ENCODE assay signal across 20 cellular contexts in the genomic region with DNA sequence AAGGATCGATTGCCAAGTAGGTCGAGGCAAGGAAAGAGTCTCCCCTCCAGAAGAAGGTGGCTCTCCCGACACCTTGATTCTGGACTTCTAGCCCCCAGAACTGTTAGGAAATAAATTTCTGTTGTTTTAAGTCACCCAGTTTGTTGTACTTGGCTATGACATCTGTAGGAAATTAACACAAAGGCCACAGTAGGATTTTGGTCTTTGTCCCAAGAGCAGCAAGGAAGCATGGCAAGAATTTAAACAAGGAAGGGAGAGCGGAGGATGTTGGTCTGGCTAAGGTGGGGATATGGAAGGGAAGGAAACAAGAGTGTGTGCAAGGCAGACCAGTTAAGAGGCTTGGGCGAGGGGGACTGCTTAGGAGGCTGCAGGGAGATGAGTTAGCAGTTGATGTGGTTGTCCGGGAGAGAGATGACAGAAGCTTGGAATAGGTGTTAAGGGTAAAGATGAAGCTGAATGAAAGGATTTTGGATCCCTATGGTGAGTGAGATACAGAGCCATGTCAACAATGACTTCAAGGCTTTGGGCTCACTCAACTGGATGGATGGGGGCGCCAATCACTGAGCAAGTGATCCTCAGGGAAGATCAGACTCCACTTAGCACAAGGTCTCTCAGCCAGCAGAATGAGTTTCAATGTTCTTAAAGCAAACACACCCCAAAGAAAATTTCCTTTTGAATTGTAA.
A peak's percentile ranks its signal among the peaks of the same experiment; 100 is the strongest.
DNase-seq lines count a peak whose midpoint lies in the region; ATAC-seq and TF ChIP-seq lines count a peak whose summit lies in the region.
"Had no signal": no experiment of that assay in that cellular context is flagged by ENCODE, and none has a peak within 500 bp of the region (broad histone marks: within the 10 kb centered on the region; RNA-seq: fewer than 3 reads in every experiment).

No MANE protein-coding gene starts in this region.

- H3K36me3 ChIP-seq in psoas muscle (ENCODE audit: insufficient read depth in 1 of 2, low read depth in 1 of 2): no peaks in the 10 kb centered on the region
- H3K36me3 ChIP-seq: Peyer's patch, sigmoid colon had no signal

- peak; percentile 37 for DNase-seq in AG20443 (ENCODE audit: low spot score)
- no peak for DNase-seq in HEK293T (ENCODE audit: extremely low spot score)
- no peak for DNase-seq in activated T-cell treated with anti-CD3 and anti-CD28 coated beads, Interleukin-2, amount 50 U/mL, for 1 hour
- no peak for DNase-seq in stimulated activated CD4-positive, alpha-beta T cell treated with anti-CD3 and anti-CD28 coated beads, Interleukin-4, amount 100 ng/mL, for 24 hours
- no peak for DNase-seq in psoas muscle
- DNase-seq: activated CD4-positive, alpha-beta memory T cell treated with anti-CD3 and anti-CD28 coated beads for 36 hours; activated T-cell treated with anti-CD3 and anti-CD28 coated beads, Interleukin-2, amount 50 U/mL, for 4 hours; dorsolateral prefrontal cortex; KG1; NCI-H1092; NCI-H2171 treated with DMSO at 0.1 percent for 48 hours; NCI-H748 treated with DMSO at 0.1 percent for 48 hours; Peyer's patch; sigmoid colon; SW 1271 had no signal

- TF ChIP-seq CTCF in brain (conservative IDR thresholded peaks at IDR 0.05): no peak
- TF ChIP-seq CTCF in nephron (IDR thresholded peaks at IDR 0.05; ENCODE audit: unreplicated experiment in 3 of 3): no peak
- no peak for TF ChIP-seq CTCF in psoas muscle (IDR thresholded peaks at IDR 0.05)

- H3K4me1 ChIP-seq in psoas muscle: peaks cover 11% of the 10 kb centered on the region

- 71 to 85% (median 84%) methylated on average over 7 of the region's 7 CpGs for WGBS in psoas muscle, 3 donors

- POLR2A ChIA-PET in HEK293T (lab: Yijun Ruan, JAX): no interaction called here

- peaks cover 0 to 3% (median 0%) of the 10 kb centered on the region in 3 donors for H3K27me3 ChIP-seq in psoas muscle (ENCODE audit: insufficient read depth in 3 of 3, low read length in 2 of 3)
- H3K27me3 ChIP-seq: Peyer's patch, sigmoid colon had no signal

- no peaks in the 10 kb centered on the region for H3K9me3 ChIP-seq in psoas muscle
- H3K9me3 ChIP-seq: Peyer's patch, sigmoid colon had no signal

- no peak for ATAC-seq in GM21576 (IDR thresholded peaks at IDR 0.05; ENCODE audit: unreplicated experiment)
- ATAC-seq in psoas muscle: no peak
- ATAC-seq: activated T-cell treated with anti-CD3 and anti-CD28 coated beads, Interleukin-2, amount 50 U/mL, for 4 hours had no signal

- H3K27ac Mint-ChIP-seq in brain: peak overlapping the region in 4 of 5 experiments; percentile 15 to 78 (median 52)
- peak overlapping the region; percentile 2 to 68 (median 10) for H3K27ac Mint-ChIP-seq in nephron
- H3K27ac Mint-ChIP-seq: activated CD4-positive, alpha-beta memory T cell treated with anti-CD3 and anti-CD28 coated beads for 36 hours; activated naive CD4-positive, alpha-beta T cell treated with anti-CD3 and anti-CD28 coated beads, Interleukin-2, amount 50 U/mL, for 24 hours had no signal

- H3K9me3 Mint-ChIP-seq in brain: peaks cover 0 to 3% (median 2%) of the 10 kb centered on the region in 5 experiments
- no peaks in the 10 kb centered on the region for H3K9me3 Mint-ChIP-seq in nephron
- H3K9me3 Mint-ChIP-seq: activated CD4-positive, alpha-beta memory T cell treated with anti-CD3 and anti-CD28 coated beads for 36 hours; activated naive CD4-positive, alpha-beta T cell treated with anti-CD3 and anti-CD28 coated beads, Interleukin-2, amount 50 U/mL, for 24 hours; activated T-cell treated with anti-CD3 and anti-CD28 coated beads, Interleukin-2, amount 50 U/mL, for 4 hours had no signal

- H3K4me3 Mint-ChIP-seq in brain (peak overlapping the region in 1 of 5 experiments; percentile 18), nephron (peak overlapping the region in 1 of 3 experiments; percentile 2)
- H3K4me3 Mint-ChIP-seq: activated CD4-positive, alpha-beta memory T cell treated with anti-CD3 and anti-CD28 coated beads for 36 hours; activated naive CD4-positive, alpha-beta T cell treated with anti-CD3 and anti-CD28 coated beads, Interleukin-2, amount 50 U/mL, for 24 hours; activated T-cell treated with anti-CD3 and anti-CD28 coated beads, Interleukin-2, amount 50 U/mL, for 4 hours had no signal

- intact Hi-C loops in psoas muscle (cut with DNase I): no loop called here

- H3K27ac ChIP-seq in psoas muscle: no peak overlapping the region
- H3K27ac ChIP-seq: Peyer's patch, sigmoid colon had no signal

- peaks cover 63% of the 10 kb centered on the region for H3K4me1 Mint-ChIP-seq in brain
- peaks cover 56% of the 10 kb centered on the region for H3K4me1 Mint-ChIP-seq in nephron

- H3K4me3 ChIP-seq in psoas muscle: no peak overlapping the region
- H3K4me3 ChIP-seq: dorsolateral prefrontal cortex, lung, Peyer's patch, sigmoid colon had no signal

- CTCF ChIA-PET in HEK293T (lab: Yijun Ruan, JAX): no interaction called here

- no peaks in the 10 kb centered on the region for H3K36me3 Mint-ChIP-seq in brain
- no peaks in the 10 kb centered on the region for H3K36me3 Mint-ChIP-seq in nephron (ENCODE audit: low read depth)
- H3K36me3 Mint-ChIP-seq: activated CD4-positive, alpha-beta memory T cell treated with anti-CD3 and anti-CD28 coated beads for 36 hours; activated naive CD4-positive, alpha-beta T cell treated with anti-CD3 and anti-CD28 coated beads, Interleukin-2, amount 50 U/mL, for 24 hours had no signal

- no peaks in the 10 kb centered on the region for H3K27me3 Mint-ChIP-seq in brain
- H3K27me3 Mint-ChIP-seq in nephron (ENCODE audit: low read depth): no peaks in the 10 kb centered on the region
- H3K27me3 Mint-ChIP-seq: activated CD4-positive, alpha-beta memory T cell treated with anti-CD3 and anti-CD28 coated beads for 36 hours; activated naive CD4-positive, alpha-beta T cell treated with anti-CD3 and anti-CD28 coated beads, Interleukin-2, amount 50 U/mL, for 24 hours had no signal

TF ChIP-seq in HEK293T, 16 proteins besides CTCF, POLR2A, EP300 and RAD21:
- TF ChIP-seq SP1 (IDR thresholded peaks at IDR 0.05) (no peak), SUZ12 (IDR thresholded peaks at IDR 0.05) (no peak)
- TF ChIP-seq, protein P1, sequence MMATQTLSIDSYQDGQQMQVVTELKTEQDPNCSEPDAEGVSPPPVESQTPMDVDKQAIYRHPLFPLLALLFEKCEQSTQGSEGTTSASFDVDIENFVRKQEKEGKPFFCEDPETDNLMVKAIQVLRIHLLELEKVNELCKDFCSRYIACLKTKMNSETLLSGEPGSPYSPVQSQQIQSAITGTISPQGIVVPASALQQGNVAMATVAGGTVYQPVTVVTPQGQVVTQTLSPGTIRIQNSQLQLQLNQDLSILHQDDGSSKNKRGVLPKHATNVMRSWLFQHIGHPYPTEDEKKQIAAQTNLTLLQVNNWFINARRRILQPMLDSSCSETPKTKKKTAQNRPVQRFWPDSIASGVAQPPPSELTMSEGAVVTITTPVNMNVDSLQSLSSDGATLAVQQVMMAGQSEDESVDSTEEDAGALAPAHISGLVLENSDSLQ (IDR thresholded peaks at IDR 0.05): peak; percentile 7; the same call in 1 of the 2 replicates
